In genomic region chr13:21435231-21435630, GRCh38 we compare ENCODE assay signal across 9 cellular contexts. TPM values are rescaled to one million over a fixed set of nuclear protein-coding genes. Genes with fewer than 3 reads are reported as not detected.
A peak's percentile ranks its signal among the peaks of the same experiment; 100 is the strongest.
DNase-seq lines count a peak whose midpoint lies in the region; ATAC-seq and TF ChIP-seq lines count a peak whose summit lies in the region.
"Had no signal": no experiment of that assay in that cellular context is flagged by ENCODE, and none has a peak within 500 bp of the region (broad histone marks: within the 10 kb centered on the region; RNA-seq: fewer than 3 reads in every experiment).

No MANE protein-coding gene starts in this region.

- H3K27ac ChIP-seq in CD4-positive, alpha-beta T cell (ENCODE audit: low read depth, low read length), result no peak overlapping the region
- no peak overlapping the region for H3K27ac ChIP-seq in PC-3 (ENCODE audit: low read length)

- H3K9me3 ChIP-seq in CD4-positive, alpha-beta T cell (ENCODE audit: control insufficient read depth, low read length), result peaks cover 10% of the 10 kb centered on the region
- H3K9me3 ChIP-seq in PC-3 (ENCODE audit: low read length), result no peaks in the 10 kb centered on the region

- BruUV-seq in PC-3 (replicated peaks; lab: Mats Ljungman, UMichigan), result no TSS peak

- no peak overlapping the region for H3K4me3 ChIP-seq in PC-3 (ENCODE audit: low read length)

- DNase-seq in CD4-positive, alpha-beta T cell, result no peak
- DNase-seq in PC-3 (no peak), dermis blood vessel endothelial cell (peak; percentile 49), osteocyte (ENCODE audit: extremely low spot score, unreplicated experiment) (no peak), GOT3 (lab: John Stamatoyannopoulos, UW) (no peak)
- DNase-seq: NCI-H2081 had no signal

- H2AFZ ChIP-seq in PC-3 (ENCODE audit: low read length), result no peak overlapping the region

- TF ChIP-seq CTCF in CD4-positive, alpha-beta T cell (IDR thresholded peaks at IDR 0.05), result no peak
- TF ChIP-seq CTCF in PC-3 (conservative IDR thresholded peaks at IDR 0.05; ENCODE audit: low read depth, low read length) (no peak), osteocyte (IDR thresholded peaks at IDR 0.05) (no peak)

- peaks cover 8% of the 10 kb centered on the region for H3K9me3 Mint-ChIP-seq in CD4-positive, alpha-beta T cell
- H3K9me3 Mint-ChIP-seq in osteocyte (ENCODE audit: unreplicated experiment), result peaks cover 18% of the 10 kb centered on the region

- H3K36me3 ChIP-seq in PC-3 (ENCODE audit: low read depth, low read length), result peaks cover 10% of the 10 kb centered on the region

- peak overlapping the region; percentile 37; the same call in 1 of the 2 replicates for H3K4me2 ChIP-seq in PC-3 (ENCODE audit: low read length)

- intact Hi-C loops in CD4-positive, alpha-beta T cell (cut with DNase I, micrococcal nuclease), result no loop called here
- intact Hi-C loops in PC-3 (cut with micrococcal nuclease), result no loop called here

- H3K36me3 Mint-ChIP-seq in CD4-positive, alpha-beta T cell (ENCODE audit: low read depth), result peaks cover 71% of the 10 kb centered on the region
- peaks cover 11% of the 10 kb centered on the region for H3K36me3 Mint-ChIP-seq in osteocyte (ENCODE audit: unreplicated experiment)

- no peak overlapping the region for H3K4me3 Mint-ChIP-seq in CD4-positive, alpha-beta T cell
- H3K4me3 Mint-ChIP-seq in osteocyte (ENCODE audit: unreplicated experiment), result peak overlapping the region; percentile 39

- no peak overlapping the region for H3K9ac ChIP-seq in PC-3 (ENCODE audit: low read length)

- H4K20me1 ChIP-seq in PC-3 (ENCODE audit: low read length), result no peaks in the 10 kb centered on the region

- H3K27ac Mint-ChIP-seq in CD4-positive, alpha-beta T cell, result peak overlapping the region; percentile 3
- peak overlapping the region; percentile 81 for H3K27ac Mint-ChIP-seq in osteocyte (ENCODE audit: unreplicated experiment)

- CTCF ChIA-PET in CD4-positive, alpha-beta T cell (lab: Charles Lee), result interaction anchor here (2.0 kb wide), 1 partner anchor 138 kb away, joined by 4 read pairs; no protein-coding TSS in a partner anchor
- CTCF ChIA-PET in PC-3 (lab: Charles Lee), result no interaction called here

- peaks cover 52% of the 10 kb centered on the region for H3K79me2 ChIP-seq in PC-3 (ENCODE audit: low read length)

- no peaks in the 10 kb centered on the region for H3K27me3 Mint-ChIP-seq in CD4-positive, alpha-beta T cell
- H3K27me3 Mint-ChIP-seq in osteocyte (ENCODE audit: unreplicated experiment), result no peaks in the 10 kb centered on the region

- H3K4me1 Mint-ChIP-seq in CD4-positive, alpha-beta T cell (ENCODE audit: low read depth), result peaks cover 43% of the 10 kb centered on the region
- H3K4me1 Mint-ChIP-seq in osteocyte (ENCODE audit: unreplicated experiment), result peaks cover 25% of the 10 kb centered on the region

- no peaks in the 10 kb centered on the region for H3K27me3 ChIP-seq in CD4-positive, alpha-beta T cell (ENCODE audit: control insufficient read depth, insufficient read depth, low read length)
- H3K27me3 ChIP-seq in PC-3 (ENCODE audit: low read length), result no peaks in the 10 kb centered on the region

- no peaks in the 10 kb centered on the region for H3F3A ChIP-seq in PC-3 (ENCODE audit: low read length, unreplicated experiment)

- ATAC-seq in CD4-positive, alpha-beta T cell (ENCODE audit: poor library complexity), result no peak
- ATAC-seq in PC-3, result no peak
- no peak for ATAC-seq in HG03571 (IDR thresholded peaks at IDR 0.05; ENCODE audit: unreplicated experiment)
- no peak for ATAC-seq in GM18907 (IDR thresholded peaks at IDR 0.05; ENCODE audit: unreplicated experiment)
- ATAC-seq in GM21825 (IDR thresholded peaks at IDR 0.05; ENCODE audit: unreplicated experiment), result no peak

- no peaks in the 10 kb centered on the region for H3K9me2 ChIP-seq in PC-3 (replicated peaks; ENCODE audit: low read length)

- peaks cover 13% of the 10 kb centered on the region for H3K4me1 ChIP-seq in PC-3 (ENCODE audit: insufficient read depth, low read length)

- POLR2A ChIA-PET in CD4-positive, alpha-beta T cell (lab: Charles Lee), result no interaction called here
- POLR2A ChIA-PET in PC-3 (lab: Charles Lee; ENCODE audit: unreplicated experiment), result no interaction called here

RNA-seq across cellular contexts. Expression of gene ZDHHC20, which starts 23.9 kb away (rescaled TPM):
- 10 to 100 TPM; 62.8 to 65.1 TPM for total RNA-seq in CD4-positive, alpha-beta T cell
- total RNA-seq in PC-3 (2014; rRNA removed) (46.4 and 53.7 TPM in 2 replicates), dermis blood vessel endothelial cell (110 and 123 TPM in 2 replicates), osteocyte (50.6 and 56.2 TPM in 2 replicates)
